8 cellular contexts compared by ENCODE assay signal in genomic region chr3:51391075-51391565, GRCh38. TPM values are rescaled to one million over a fixed set of nuclear protein-coding genes. Genes with fewer than 3 reads are reported as not detected.
DNase-seq lines count a peak whose midpoint lies in the region; ATAC-seq and TF ChIP-seq lines count a peak whose summit lies in the region.

RBM15B (plus strand) TSS chr3:51391285; CDS start chr3:51391400, 115 bp downstream.

- H2AFZ ChIP-seq in osteoblast (ENCODE audit: low read length), result peak within 1 kb of the TSS; percentile 79

- H3K27ac ChIP-seq in osteoblast (ENCODE audit: low read depth, low read length) (peak within 1 kb of the TSS; percentile 57), thymus (ENCODE audit: low read depth) (peak within 1 kb of the TSS; percentile 98)

- peak; percentile 94 for ATAC-seq in SK-N-SH treated with all-trans-retinoic acid at 6 μM for 48 hours
- peak; percentile 93 to 95 for ATAC-seq in activated naive CD4-positive, alpha-beta T cell treated with anti-CD3 and anti-CD28 coated beads, Interleukin-2, amount 50 U/mL, for 72 hours

- under 1% methylated on average over 83 of the region's 83 CpGs for WGBS in thymus

- H3K9me3 Mint-ChIP-seq in HFFc6, result no peaks in the 10 kb centered on the region
- H3K9me3 Mint-ChIP-seq in activated naive CD4-positive, alpha-beta T cell treated with anti-CD3 and anti-CD28 coated beads, Interleukin-2, amount 50 U/mL, for 72 hours, result no peaks in the 10 kb centered on the region

- peaks cover 77% of the 10 kb centered on the region for H4K20me1 ChIP-seq in osteoblast (ENCODE audit: insufficient read depth, low read length)

- peak within 1 kb of the TSS; percentile 88 for H3K4me3 Mint-ChIP-seq in HFFc6

- peaks cover 65% of the 10 kb centered on the region for H3K4me1 Mint-ChIP-seq in HFFc6 (ENCODE audit: low read depth)

- H3K4me2 ChIP-seq in osteoblast (ENCODE audit: insufficient read depth, low read length), result peak within 1 kb of the TSS; percentile 82

- DNase-seq in HFFc6 (peak; percentile 98), NB4 (ENCODE audit: low read depth) (peak; percentile 97), glomerular visceral epithelial cell (ENCODE audit: extremely low spot score) (peak; percentile 95), osteoblast (ENCODE audit: insufficient read length, low spot score, missing footprints) (peak; percentile 100)
- peak; percentile 96 to 99 for DNase-seq in activated naive CD4-positive, alpha-beta T cell treated with anti-CD3 and anti-CD28 coated beads, Interleukin-2, amount 50 U/mL, for 72 hours (ENCODE audit: low spot score in 2 of 2)

- H3K36me3 ChIP-seq in osteoblast (ENCODE audit: insufficient read depth, low read length) (peaks cover 77% of the 10 kb centered on the region), thymus (ENCODE audit: control insufficient read depth, insufficient read depth) (peaks cover 59% of the 10 kb centered on the region)

- peaks cover 44% of the 10 kb centered on the region for H3K36me3 Mint-ChIP-seq in HFFc6 (ENCODE audit: low read depth)
- peaks cover 38 to 43% of the 10 kb centered on the region in 2 donors for H3K36me3 Mint-ChIP-seq in activated naive CD4-positive, alpha-beta T cell treated with anti-CD3 and anti-CD28 coated beads, Interleukin-2, amount 50 U/mL, for 72 hours

- H3K4me1 ChIP-seq in osteoblast (ENCODE audit: insufficient read depth, low read length) (peaks cover 45% of the 10 kb centered on the region), thymus (ENCODE audit: control insufficient read depth, insufficient read depth, low read length) (peaks cover 36% of the 10 kb centered on the region)

- H3K9me3 ChIP-seq in osteoblast (ENCODE audit: low read depth, low read length) (no peaks in the 10 kb centered on the region), thymus (ENCODE audit: control insufficient read depth) (peaks cover 2% of the 10 kb centered on the region)

- H3K27me3 Mint-ChIP-seq in HFFc6 (ENCODE audit: insufficient read depth), result peaks cover 3% of the 10 kb centered on the region; the same call in 1 of the 2 replicates

- H3K27me3 ChIP-seq in osteoblast (ENCODE audit: insufficient read depth, low read length) (no peaks in the 10 kb centered on the region), thymus (ENCODE audit: control insufficient read depth, insufficient read depth) (no peaks in the 10 kb centered on the region)

- H3K79me2 ChIP-seq in osteoblast (ENCODE audit: insufficient read depth, low read length), result peaks cover 72% of the 10 kb centered on the region

- H3K4me3 ChIP-seq in GM08714 (ENCODE audit: low read length) (peak within 1 kb of the TSS; percentile 85), NB4 (ENCODE audit: low read depth, low read length) (peak within 1 kb of the TSS; percentile 71), osteoblast (ENCODE audit: insufficient read depth, low read length) (peak within 1 kb of the TSS; percentile 79), thymus (ENCODE audit: low read length) (peak within 1 kb of the TSS; percentile 96)

- peak; percentile 91 for TF ChIP-seq CTCF in HFFc6 (IDR thresholded peaks at IDR 0.05)
- peak; percentile 81 for TF ChIP-seq CTCF in NB4 (IDR thresholded peaks at IDR 0.05; ENCODE audit: low read depth, low read length)
- peak; percentile 75 for TF ChIP-seq CTCF in osteoblast (IDR thresholded peaks at IDR 0.05; ENCODE audit: extremely low read depth, low read depth, low read length)

- peak; percentile 60 for TF ChIP-seq POLR2A in NB4 (IDR thresholded peaks at IDR 0.05; ENCODE audit: extremely low read depth, insufficient read length)

- H3K27ac Mint-ChIP-seq in HFFc6, result peak within 1 kb of the TSS; percentile 88
- peak within 1 kb of the TSS; percentile 84 to 89 for H3K27ac Mint-ChIP-seq in activated naive CD4-positive, alpha-beta T cell treated with anti-CD3 and anti-CD28 coated beads, Interleukin-2, amount 50 U/mL, for 72 hours

TF ChIP-seq in SK-N-SH treated with all-trans-retinoic acid at 6 μM for 48 hours, 23 proteins besides CTCF, POLR2A, EP300 and RAD21:
- TF ChIP-seq, protein P1, sequence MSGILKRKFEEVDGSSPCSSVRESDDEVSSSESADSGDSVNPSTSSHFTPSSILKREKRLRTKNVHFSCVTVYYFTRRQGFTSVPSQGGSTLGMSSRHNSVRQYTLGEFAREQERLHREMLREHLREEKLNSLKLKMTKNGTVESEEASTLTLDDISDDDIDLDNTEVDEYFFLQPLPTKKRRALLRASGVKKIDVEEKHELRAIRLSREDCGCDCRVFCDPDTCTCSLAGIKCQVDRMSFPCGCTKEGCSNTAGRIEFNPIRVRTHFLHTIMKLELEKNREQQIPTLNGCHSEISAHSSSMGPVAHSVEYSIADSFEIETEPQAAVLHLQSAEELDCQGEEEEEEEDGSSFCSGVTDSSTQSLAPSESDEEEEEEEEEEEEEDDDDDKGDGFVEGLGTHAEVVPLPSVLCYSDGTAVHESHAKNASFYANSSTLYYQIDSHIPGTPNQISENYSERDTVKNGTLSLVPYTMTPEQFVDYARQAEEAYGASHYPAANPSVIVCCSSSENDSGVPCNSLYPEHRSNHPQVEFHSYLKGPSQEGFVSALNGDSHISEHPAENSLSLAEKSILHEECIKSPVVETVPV (CRISPR knock-in tag; IDR thresholded peaks at IDR 0.05), result no peak
- TF ChIP-seq PPARA (CRISPR knock-in tag; IDR thresholded peaks at IDR 0.05; ENCODE audit: borderline replicate concordance), result no peak
- no peak for TF ChIP-seq RARB (CRISPR knock-in tag; IDR thresholded peaks at IDR 0.05)
- no peak for TF ChIP-seq ARNTL (CRISPR knock-in tag; IDR thresholded peaks at IDR 0.05; ENCODE audit: borderline replicate concordance, low read depth)
- no peak for TF ChIP-seq ZNF8 (CRISPR knock-in tag; IDR thresholded peaks at IDR 0.05)
- TF ChIP-seq TOX (CRISPR knock-in tag; IDR thresholded peaks at IDR 0.05; ENCODE audit: borderline replicate concordance), result no peak
- no peak for TF ChIP-seq BACH2 (CRISPR knock-in tag; IDR thresholded peaks at IDR 0.05; ENCODE audit: borderline replicate concordance)
- TF ChIP-seq ZC3H10 (CRISPR knock-in tag; IDR thresholded peaks at IDR 0.05), result no peak
- no peak for TF ChIP-seq OSR1 (CRISPR knock-in tag; IDR thresholded peaks at IDR 0.05)
- TF ChIP-seq, protein P2, sequence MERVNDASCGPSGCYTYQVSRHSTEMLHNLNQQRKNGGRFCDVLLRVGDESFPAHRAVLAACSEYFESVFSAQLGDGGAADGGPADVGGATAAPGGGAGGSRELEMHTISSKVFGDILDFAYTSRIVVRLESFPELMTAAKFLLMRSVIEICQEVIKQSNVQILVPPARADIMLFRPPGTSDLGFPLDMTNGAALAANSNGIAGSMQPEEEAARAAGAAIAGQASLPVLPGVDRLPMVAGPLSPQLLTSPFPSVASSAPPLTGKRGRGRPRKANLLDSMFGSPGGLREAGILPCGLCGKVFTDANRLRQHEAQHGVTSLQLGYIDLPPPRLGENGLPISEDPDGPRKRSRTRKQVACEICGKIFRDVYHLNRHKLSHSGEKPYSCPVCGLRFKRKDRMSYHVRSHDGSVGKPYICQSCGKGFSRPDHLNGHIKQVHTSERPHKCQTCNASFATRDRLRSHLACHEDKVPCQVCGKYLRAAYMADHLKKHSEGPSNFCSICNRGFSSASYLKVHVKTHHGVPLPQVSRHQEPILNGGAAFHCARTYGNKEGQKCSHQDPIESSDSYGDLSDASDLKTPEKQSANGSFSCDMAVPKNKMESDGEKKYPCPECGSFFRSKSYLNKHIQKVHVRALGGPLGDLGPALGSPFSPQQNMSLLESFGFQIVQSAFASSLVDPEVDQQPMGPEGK (CRISPR knock-in tag; IDR thresholded peaks at IDR 0.05; ENCODE audit: borderline replicate concordance), result no peak
- TF ChIP-seq CSDC2 (CRISPR knock-in tag; IDR thresholded peaks at IDR 0.05), result no peak
- TF ChIP-seq ZFP3 (CRISPR knock-in tag; IDR thresholded peaks at IDR 0.05), result no peak
- no peak for TF ChIP-seq TCF4 (CRISPR knock-in tag; IDR thresholded peaks at IDR 0.05; ENCODE audit: borderline replicate concordance)
- TF ChIP-seq ZNF70 (CRISPR knock-in tag; IDR thresholded peaks at IDR 0.05), result no peak
- TF ChIP-seq, protein P3, sequence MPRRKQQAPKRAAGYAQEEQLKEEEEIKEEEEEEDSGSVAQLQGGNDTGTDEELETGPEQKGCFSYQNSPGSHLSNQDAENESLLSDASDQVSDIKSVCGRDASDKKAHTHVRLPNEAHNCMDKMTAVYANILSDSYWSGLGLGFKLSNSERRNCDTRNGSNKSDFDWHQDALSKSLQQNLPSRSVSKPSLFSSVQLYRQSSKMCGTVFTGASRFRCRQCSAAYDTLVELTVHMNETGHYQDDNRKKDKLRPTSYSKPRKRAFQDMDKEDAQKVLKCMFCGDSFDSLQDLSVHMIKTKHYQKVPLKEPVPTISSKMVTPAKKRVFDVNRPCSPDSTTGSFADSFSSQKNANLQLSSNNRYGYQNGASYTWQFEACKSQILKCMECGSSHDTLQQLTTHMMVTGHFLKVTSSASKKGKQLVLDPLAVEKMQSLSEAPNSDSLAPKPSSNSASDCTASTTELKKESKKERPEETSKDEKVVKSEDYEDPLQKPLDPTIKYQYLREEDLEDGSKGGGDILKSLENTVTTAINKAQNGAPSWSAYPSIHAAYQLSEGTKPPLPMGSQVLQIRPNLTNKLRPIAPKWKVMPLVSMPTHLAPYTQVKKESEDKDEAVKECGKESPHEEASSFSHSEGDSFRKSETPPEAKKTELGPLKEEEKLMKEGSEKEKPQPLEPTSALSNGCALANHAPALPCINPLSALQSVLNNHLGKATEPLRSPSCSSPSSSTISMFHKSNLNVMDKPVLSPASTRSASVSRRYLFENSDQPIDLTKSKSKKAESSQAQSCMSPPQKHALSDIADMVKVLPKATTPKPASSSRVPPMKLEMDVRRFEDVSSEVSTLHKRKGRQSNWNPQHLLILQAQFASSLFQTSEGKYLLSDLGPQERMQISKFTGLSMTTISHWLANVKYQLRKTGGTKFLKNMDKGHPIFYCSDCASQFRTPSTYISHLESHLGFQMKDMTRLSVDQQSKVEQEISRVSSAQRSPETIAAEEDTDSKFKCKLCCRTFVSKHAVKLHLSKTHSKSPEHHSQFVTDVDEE (CRISPR knock-in tag; IDR thresholded peaks at IDR 0.05), result no peak
- TF ChIP-seq ESRRG (CRISPR knock-in tag; IDR thresholded peaks at IDR 0.05), result no peak
- TF ChIP-seq SNAI2 (CRISPR knock-in tag; IDR thresholded peaks at IDR 0.05), result no peak
- TF ChIP-seq ZFP30 (CRISPR knock-in tag; IDR thresholded peaks at IDR 0.05), result no peak
- no peak for TF ChIP-seq ZNF565 (CRISPR knock-in tag; conservative IDR thresholded peaks at IDR 0.05; ENCODE audit: low read depth)

RNA-seq across cellular contexts. Expression of gene RBM15B, which starts in this region (rescaled TPM):
- 10 to 100 TPM; 25.8 to 30.6 (median 29.2) TPM for total RNA-seq in HFFc6 (2021; fragmentation: NEBNext Ultra II Directional; extraction: Animal tissue kit (Norgen Biotek cat#: 25700))
- 10 to 100 TPM; 12.6 to 22.9 TPM for total RNA-seq in activated naive CD4-positive, alpha-beta T cell treated with anti-CD3 and anti-CD28 coated beads, Interleukin-2, amount 50 U/mL, for 72 hours
- total RNA-seq in osteoblast, result 42.4 and 48.9 TPM in 2 replicates
- polyA plus RNA-seq in thymus, result 13.0 TPM

Comparison
In these comparisons a context has a peak if more than half of its experiments do, and no peak if none do; other contexts are left out.
1. Peak in every context shown above with its lines: DNase-seq, ATAC-seq, H3K4me3 ChIP-seq and H3K27ac ChIP-seq.